In genomic region chr17:48471807-48472484, GRCh38 we compare ENCODE assay signal across 9 cellular contexts. TPM values are rescaled to one million over a fixed set of nuclear protein-coding genes. Genes with fewer than 3 reads are reported as not detected.
DNase-seq lines count a peak whose midpoint lies in the region; ATAC-seq and TF ChIP-seq lines count a peak whose summit lies in the region.
"Had no signal": no experiment of that assay in that cellular context is flagged by ENCODE, and none has a peak within 500 bp of the region (broad histone marks: within the 10 kb centered on the region; RNA-seq: fewer than 3 reads in every experiment).

No MANE protein-coding gene starts in this region.

- H3K9me3 Mint-ChIP-seq in GM23338 = no peaks in the 10 kb centered on the region
- H3K9me3 Mint-ChIP-seq: dendritic cell treated with granulocyte-macrophage colony-stimulating factor and Interleukin-4, amounts not matched to agents 40 ng/mL and 50 ng/mL, for 4 days had no signal

- H2BK12ac ChIP-seq in neuronal stem cell (ENCODE audit: low read length) = no peak overlapping the region

- H3K36me3 ChIP-seq in GM23338 (ENCODE audit: insufficient read depth) (no peaks in the 10 kb centered on the region), neuronal stem cell (replicated peaks in 1 of 2; ENCODE audit: control insufficient read depth in 2 of 2, insufficient read depth in 2 of 2, low read length in 2 of 2) (no peaks in the 10 kb centered on the region)

- peak overlapping the region; percentile 66; the same call in 1 of the 2 replicates for H2AFZ ChIP-seq in GM23338
- no peak overlapping the region for H2AFZ ChIP-seq in neuronal stem cell (ENCODE audit: low read length)

- H3K4me2 ChIP-seq in GM23338 = peak overlapping the region; percentile 67
- no peak overlapping the region for H3K4me2 ChIP-seq in neuronal stem cell (ENCODE audit: insufficient read depth, low read length, poor library complexity, severe bottlenecking)

- H3K4me1 ChIP-seq in GM23338 (ENCODE audit: insufficient read depth) (peaks cover 26% of the 10 kb centered on the region), neuronal stem cell (ENCODE audit: control insufficient read depth in 2 of 2, insufficient read depth in 1 of 2, low read depth in 1 of 2, low read length in 2 of 2) (peaks cover 0 to 14% of the 10 kb centered on the region in 2 donors)

- H3K27ac ChIP-seq in GM23338 (ENCODE audit: low read depth) = no peak overlapping the region
- H3K27ac ChIP-seq in neuronal stem cell (replicated peaks; ENCODE audit: low read length) = peak overlapping the region; percentile 49

- 0 out of 2 replicates have a peak, but pooled peaks cover 3% of the 10 kb centered on the region for H3F3A ChIP-seq in GM23338 (replicated peaks; ENCODE audit: low read depth)

- H2BK15ac ChIP-seq in neuronal stem cell (ENCODE audit: low read length) = no peak overlapping the region

- no peak overlapping the region for H2AK5ac ChIP-seq in neuronal stem cell (ENCODE audit: low read depth, low read length)

- DNase-seq in GM23338 (ENCODE audit: low spot score) = peak; percentile 30
- peak; percentile 90 to 98 (median 91) for DNase-seq in NCI-H1417 (lab: John Stamatoyannopoulos, UW)
- DNase-seq in SW480 (ENCODE audit: low spot score) = peak; percentile 66
- DNase-seq in neuronal stem cell (ENCODE audit: low spot score) = no peak
- no peak for DNase-seq in NCI-H446 (lab: John Stamatoyannopoulos, UW)
- no peak for DNase-seq in activated CD4-positive, alpha-beta T cell treated with anti-CD3 and anti-CD28 coated beads, Interleukin-2, amount 50 U/mL, for 4 hours
- DNase-seq in EL = no peak
- DNase-seq: activated T-cell treated with anti-CD3 and anti-CD28 coated beads for 4 hours had no signal

- peak; percentile 16 to 41 for TF ChIP-seq CTCF in GM23338 (conservative IDR thresholded peaks at IDR 0.05; ENCODE audit: low read depth in 2 of 2)

- no peak overlapping the region for H3K23ac ChIP-seq in neuronal stem cell (ENCODE audit: low read depth, low read length, poor library complexity)

- no peak overlapping the region for H2BK120ac ChIP-seq in neuronal stem cell (ENCODE audit: low read depth, low read length)

- no peak overlapping the region for H4K8ac ChIP-seq in neuronal stem cell (ENCODE audit: low read depth, low read length)

- H3K27me3 ChIP-seq in GM23338 (ENCODE audit: insufficient read depth) (peaks cover 1% of the 10 kb centered on the region; the same call in 1 of the 2 replicates), neuronal stem cell (ENCODE audit: control insufficient read depth in 3 of 3, insufficient read depth in 3 of 3, low read depth in 1 of 3, low read length in 3 of 3) (peaks cover 0 to 12% (median 0%) of the 10 kb centered on the region in 3 experiments)

- WGBS in neuronal stem cell (ENCODE audit: extremely low coverage in 2 of 2, insufficient read length in 2 of 2, insufficient replicate concordance in 1 of 2), 2 donors = no CpG with 5 or more reads among the region's 9 CpGs

- no peaks in the 10 kb centered on the region for H3K9me3 ChIP-seq in neuronal stem cell (replicated peaks in 1 of 2; ENCODE audit: control insufficient read depth in 2 of 2, insufficient read depth in 1 of 2, low read depth in 1 of 2, low read length in 2 of 2)

- H3K27me3 Mint-ChIP-seq in GM23338 (ENCODE audit: insufficient read depth, low read depth, poor library complexity) = peaks cover 9% of the 10 kb centered on the region

- H3K79me1 ChIP-seq in neuronal stem cell (ENCODE audit: low read depth, low read length) = no peaks in the 10 kb centered on the region

- no peak overlapping the region for H3K9ac ChIP-seq in neuronal stem cell (ENCODE audit: low read depth, low read length, poor library complexity)

- peak overlapping the region; percentile 76 for H3K18ac ChIP-seq in neuronal stem cell (ENCODE audit: low read length)

- no peaks in the 10 kb centered on the region for H3K9me2 ChIP-seq in GM23338 (ENCODE audit: insufficient read depth)

- H2BK5ac ChIP-seq in neuronal stem cell (ENCODE audit: low read length) = no peak overlapping the region

- H3K27ac Mint-ChIP-seq in GM23338 = no peak overlapping the region
- H3K27ac Mint-ChIP-seq: dendritic cell treated with granulocyte-macrophage colony-stimulating factor and Interleukin-4, amounts not matched to agents 40 ng/mL and 50 ng/mL, for 4 days had no signal

- H3K4ac ChIP-seq in neuronal stem cell (ENCODE audit: low read length) = no peak overlapping the region

- no peaks in the 10 kb centered on the region for H3K79me2 ChIP-seq in GM23338 (replicated peaks; ENCODE audit: insufficient read depth)

- H3K4me1 Mint-ChIP-seq in GM23338 = peaks cover 27% of the 10 kb centered on the region

- H4K91ac ChIP-seq in neuronal stem cell (ENCODE audit: low read depth, low read length, poor library complexity) = no peak overlapping the region

- H3K14ac ChIP-seq in neuronal stem cell (ENCODE audit: low read length) = no peak overlapping the region

- no peak overlapping the region for H3K4me3 ChIP-seq in GM23338
- H3K4me3 ChIP-seq in neuronal stem cell (ENCODE audit: low read length in 2 of 2) = no peak overlapping the region

- no peaks in the 10 kb centered on the region for H3K36me3 Mint-ChIP-seq in GM23338 (ENCODE audit: low read depth)

- H3K4me3 Mint-ChIP-seq in GM23338 = no peak overlapping the region
- H3K4me3 Mint-ChIP-seq: dendritic cell treated with granulocyte-macrophage colony-stimulating factor and Interleukin-4, amounts not matched to agents 40 ng/mL and 50 ng/mL, for 4 days had no signal

- H4K20me1 ChIP-seq in GM23338 (replicated peaks; ENCODE audit: insufficient read depth) = no peaks in the 10 kb centered on the region

- peak; percentile 47; the same call in 2 of the 3 replicates for ATAC-seq in GM23338

TF ChIP-seq in GM23338, 12 proteins besides CTCF, POLR2A, EP300 and RAD21 (continues in another document):
- no peak for TF ChIP-seq EZH2 (IDR thresholded peaks at IDR 0.05; ENCODE audit: low read depth, unreplicated experiment)
- no peak for TF ChIP-seq JUNB (IDR thresholded peaks at IDR 0.05; ENCODE audit: unreplicated experiment)
- TF ChIP-seq ETS1 (IDR thresholded peaks at IDR 0.05) = no peak

RNA-seq across cellular contexts. Expression of gene SKAP1, which starts 41.9 kb away (rescaled TPM):
- total RNA-seq in GM23338 (2014; rRNA removed; shearing (Covaris generic)) = not detected in 2 replicates
- polyA plus RNA-seq in GM23338 (2016; fragmentation: Nextera tagmentation; extraction: Ambion mirVana) = 0.27 and 0.59 TPM in 2 replicates
- polyA plus RNA-seq in neuronal stem cell (2013, experiment 1 of 2) = 0.08 TPM
- 0.15 TPM for polyA plus RNA-seq in neuronal stem cell (2013, experiment 2 of 2)

RNA-seq across cellular contexts. Expression of gene HOXB1, which starts 58.9 kb away (rescaled TPM):
- not detected in 2 replicates for total RNA-seq in GM23338 (2014; rRNA removed; shearing (Covaris generic))
- polyA plus RNA-seq in GM23338 (2016; fragmentation: Nextera tagmentation; extraction: Ambion mirVana) = not detected in 2 replicates
- not detected for polyA plus RNA-seq in neuronal stem cell (2013, experiment 1 of 2)
- polyA plus RNA-seq in neuronal stem cell (2013, experiment 2 of 2) = not detected

Comparison
In these comparisons a context has a peak if more than half of its experiments do, and no peak if none do; other contexts are left out.
1. DNase-seq: peak in GM23338 (single experiment), NCI-H1417 (3 of 3) and SW480 (single experiment); none in neuronal stem cell (single experiment), NCI-H446 (0 of 2), activated CD4-positive, alpha-beta T cell treated with anti-CD3 and anti-CD28 coated beads, Interleukin-2, amount 50 U/mL, for 4 hours (0 of 2) and EL (single experiment).